In the genomic region with DNA sequence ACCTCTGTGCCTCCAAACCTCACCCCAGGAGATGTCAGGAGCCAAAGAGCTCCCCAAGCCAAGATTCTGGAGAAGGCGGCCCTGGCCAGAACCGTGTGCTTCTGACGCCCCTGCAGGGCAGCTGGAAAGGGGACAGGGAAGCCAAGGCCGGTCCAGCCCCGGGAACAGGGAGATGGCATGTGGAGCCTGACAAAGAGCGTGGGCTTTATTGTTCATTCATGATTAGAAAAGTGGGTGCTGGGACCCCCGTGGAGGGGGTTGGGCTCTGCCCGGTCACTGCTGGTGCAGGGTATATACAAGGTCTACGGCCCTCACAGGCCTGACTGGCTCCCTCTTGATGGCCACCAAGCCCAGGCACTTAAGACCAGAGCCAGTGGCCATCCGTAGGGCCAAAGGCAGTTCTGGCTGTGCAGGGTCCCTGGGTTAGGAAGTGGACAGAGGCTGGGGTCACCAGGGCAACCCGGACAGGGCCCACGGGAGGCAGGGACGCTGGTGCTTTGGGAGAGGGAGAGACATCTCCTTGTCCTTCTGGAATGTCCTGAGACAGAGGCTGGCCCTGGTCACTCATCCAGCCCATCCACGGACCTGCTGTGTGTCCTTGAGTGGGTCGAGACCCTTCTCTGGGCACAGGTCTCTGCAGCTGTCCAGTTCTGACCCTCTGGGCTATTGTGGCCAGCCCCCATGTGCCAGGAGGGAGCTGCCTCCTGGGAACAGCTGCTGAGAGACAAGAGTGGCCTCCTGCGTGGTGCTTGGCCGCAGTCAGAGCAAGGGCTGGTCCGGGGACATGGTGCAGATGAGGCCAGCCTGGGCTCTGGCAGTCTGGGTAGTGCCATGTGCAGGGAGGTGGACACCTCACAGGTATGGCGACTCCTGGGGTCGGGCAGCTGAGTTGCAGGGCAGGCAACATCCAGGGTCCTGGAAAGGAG, we compare ENCODE assay signal across 15 cellular contexts. TPM values are rescaled to one million over a fixed set of nuclear protein-coding genes. Genes with fewer than 3 reads are reported as not detected.
DNase-seq lines count a peak whose midpoint lies in the region; ATAC-seq and TF ChIP-seq lines count a peak whose summit lies in the region.
"Had no signal": no experiment of that assay in that cellular context is flagged by ENCODE, and none has a peak within 500 bp of the region (broad histone marks: within the 10 kb centered on the region; RNA-seq: fewer than 3 reads in every experiment).

No MANE protein-coding gene starts in this region.

- H3K27me3 ChIP-seq in mammary epithelial cell (ENCODE audit: insufficient read depth, low read length) (no peaks in the 10 kb centered on the region), muscle layer of colon (ENCODE audit: control insufficient read depth in 1 of 2, insufficient read depth in 2 of 2, low read length in 2 of 2) (no peaks in the 10 kb centered on the region), upper lobe of right lung (no peaks in the 10 kb centered on the region)

- DNase-seq in activated naive CD8-positive, alpha-beta T cell treated with anti-CD3 and anti-CD28 coated beads, Interleukin-2, amount 10 ng/mL, durations not matched to agents 7 days and 5 days = peak; percentile 31
- DNase-seq in activated naive CD8-positive, alpha-beta T cell treated with anti-CD3 and anti-CD28 coated beads, Interleukin-2, amount 50 U/mL, for 24 hours = no peak
- DNase-seq in mammary epithelial cell = no peak
- peak; percentile 59 for DNase-seq in upper lobe of right lung
- DNase-seq in SKM-1 (lab: John Stamatoyannopoulos, UW; ENCODE audit: unreplicated experiment) = no peak
- no peak for DNase-seq in HuH-7 (ENCODE audit: low spot score)
- DNase-seq: activated CD4-positive, alpha-beta T cell treated with anti-CD3 and anti-CD28 coated beads for 48 hours; HCEC 1CT; MM.1S; small intestine; T-helper 1 cell had no signal

- no peak for ATAC-seq in activated naive CD8-positive, alpha-beta T cell treated with anti-CD3 and anti-CD28 coated beads, Interleukin-2, amount 10 ng/mL, durations not matched to agents 7 days and 5 days (ENCODE audit: low read depth)
- ATAC-seq in activated naive CD8-positive, alpha-beta T cell treated with anti-CD3 and anti-CD28 coated beads, Interleukin-2, amount 50 U/mL, for 24 hours = no peak
- no peak for ATAC-seq in upper lobe of right lung
- ATAC-seq in GM18907 (IDR thresholded peaks at IDR 0.05; ENCODE audit: unreplicated experiment) = no peak
- ATAC-seq: naive thymus-derived CD4-positive, alpha-beta T cell had no signal

- H3K9ac ChIP-seq in mammary epithelial cell (ENCODE audit: insufficient read depth, low read length) = no peak overlapping the region
- H3K9ac ChIP-seq in muscle layer of colon (ENCODE audit: low read length) = no peak overlapping the region

- in situ Hi-C loops in mammary epithelial cell (cut with MboI; ENCODE audit: low sequenced_read_pairs in 2 of 2) = no loop called here

- intact Hi-C loops in mammary epithelial cell (cut with micrococcal nuclease) = no loop called here
- intact Hi-C loops in upper lobe of right lung (cut with DNase I) = no loop called here

- H3K9me3 ChIP-seq in mammary epithelial cell (replicated peaks; ENCODE audit: insufficient read depth, low read length) (no peaks in the 10 kb centered on the region), muscle layer of colon (ENCODE audit: low read length) (no peaks in the 10 kb centered on the region), upper lobe of right lung (no peaks in the 10 kb centered on the region)

- H2AFZ ChIP-seq in mammary epithelial cell (ENCODE audit: low read depth, low read length) = no peak overlapping the region

- no peaks in the 10 kb centered on the region for H4K20me1 ChIP-seq in mammary epithelial cell (ENCODE audit: insufficient read depth, low read length)

- no peaks in the 10 kb centered on the region for H3K79me2 ChIP-seq in mammary epithelial cell (ENCODE audit: insufficient read depth, low read length)

- TF ChIP-seq CTCF in mammary epithelial cell (conservative IDR thresholded peaks at IDR 0.05 in 1 of 2, IDR thresholded peaks at IDR 0.05 in 1 of 2; ENCODE audit: extremely low read depth in 1 of 2, insufficient read depth in 1 of 2, low read depth in 1 of 2, low read length in 2 of 2) (no peak), upper lobe of right lung (IDR thresholded peaks at IDR 0.05) (no peak)

- H3K27ac ChIP-seq in mammary epithelial cell (ENCODE audit: insufficient read depth, low read depth, low read length) (no peak overlapping the region), muscle layer of colon (ENCODE audit: low read depth, low read length) (peak overlapping the region; percentile 49), upper lobe of right lung (no peak overlapping the region)

- H3K9me3 Mint-ChIP-seq in activated naive CD8-positive, alpha-beta T cell treated with anti-CD3 and anti-CD28 coated beads, Interleukin-2, amount 10 ng/mL, durations not matched to agents 7 days and 5 days = no peaks in the 10 kb centered on the region
- H3K9me3 Mint-ChIP-seq in activated naive CD8-positive, alpha-beta T cell treated with anti-CD3 and anti-CD28 coated beads, Interleukin-2, amount 50 U/mL, for 24 hours = no peaks in the 10 kb centered on the region
- H3K9me3 Mint-ChIP-seq: activated naive CD4-positive, alpha-beta T cell treated with anti-CD3 and anti-CD28 coated beads, Interleukin-2, amount 50 U/mL, for 24 hours; naive thymus-derived CD4-positive, alpha-beta T cell had no signal

- H3K36me3 Mint-ChIP-seq in activated naive CD8-positive, alpha-beta T cell treated with anti-CD3 and anti-CD28 coated beads, Interleukin-2, amount 10 ng/mL, durations not matched to agents 7 days and 5 days = peaks cover 5% of the 10 kb centered on the region
- peaks cover 12% of the 10 kb centered on the region for H3K36me3 Mint-ChIP-seq in activated naive CD8-positive, alpha-beta T cell treated with anti-CD3 and anti-CD28 coated beads, Interleukin-2, amount 50 U/mL, for 24 hours (ENCODE audit: low read depth)

- H3K4me3 Mint-ChIP-seq in activated naive CD8-positive, alpha-beta T cell treated with anti-CD3 and anti-CD28 coated beads, Interleukin-2, amount 10 ng/mL, durations not matched to agents 7 days and 5 days = no peak overlapping the region
- no peak overlapping the region for H3K4me3 Mint-ChIP-seq in activated naive CD8-positive, alpha-beta T cell treated with anti-CD3 and anti-CD28 coated beads, Interleukin-2, amount 50 U/mL, for 24 hours
- H3K4me3 Mint-ChIP-seq: activated naive CD4-positive, alpha-beta T cell treated with anti-CD3 and anti-CD28 coated beads, Interleukin-2, amount 50 U/mL, for 24 hours had no signal

- H3K27ac Mint-ChIP-seq in activated naive CD8-positive, alpha-beta T cell treated with anti-CD3 and anti-CD28 coated beads, Interleukin-2, amount 10 ng/mL, durations not matched to agents 7 days and 5 days = peak overlapping the region; percentile 68
- H3K27ac Mint-ChIP-seq in activated naive CD8-positive, alpha-beta T cell treated with anti-CD3 and anti-CD28 coated beads, Interleukin-2, amount 50 U/mL, for 24 hours = no peak overlapping the region
- H3K27ac Mint-ChIP-seq: activated naive CD4-positive, alpha-beta T cell treated with anti-CD3 and anti-CD28 coated beads, Interleukin-2, amount 50 U/mL, for 24 hours had no signal

- dilution Hi-C loops in mammary epithelial cell (cut with HindIII; ENCODE audit: low sequenced_read_pairs) = loop anchor here (5.0 kb wide), 1 partner anchor 36 kb away; no protein-coding TSS in a partner anchor

- no peaks in the 10 kb centered on the region for H3K27me3 Mint-ChIP-seq in activated naive CD8-positive, alpha-beta T cell treated with anti-CD3 and anti-CD28 coated beads, Interleukin-2, amount 10 ng/mL, durations not matched to agents 7 days and 5 days
- no peaks in the 10 kb centered on the region for H3K27me3 Mint-ChIP-seq in activated naive CD8-positive, alpha-beta T cell treated with anti-CD3 and anti-CD28 coated beads, Interleukin-2, amount 50 U/mL, for 24 hours
- H3K27me3 Mint-ChIP-seq: activated naive CD4-positive, alpha-beta T cell treated with anti-CD3 and anti-CD28 coated beads, Interleukin-2, amount 50 U/mL, for 24 hours; naive thymus-derived CD4-positive, alpha-beta T cell had no signal

- POLR2A ChIA-PET in activated naive CD8-positive, alpha-beta T cell treated with anti-CD3 and anti-CD28 coated beads, Interleukin-2, amount 10 ng/mL, durations not matched to agents 7 days and 5 days (lab: Charles Lee) = no interaction called here

- CTCF ChIA-PET in mammary epithelial cell (lab: Charles Lee; ENCODE audit: low non-redundant PET) = no interaction called here

- H3K4me1 ChIP-seq in mammary epithelial cell (ENCODE audit: insufficient read depth, low read length) (peaks cover 19% of the 10 kb centered on the region), muscle layer of colon (ENCODE audit: insufficient read depth, low read length) (peaks cover 29% of the 10 kb centered on the region), upper lobe of right lung (peaks cover 21% of the 10 kb centered on the region)

- WGBS in mammary epithelial cell (ENCODE audit: low coverage, missing lambda C conversion rate) = 99% methylated on average over 10 of the region's 20 CpGs

- peaks cover 23% of the 10 kb centered on the region for H3K4me1 Mint-ChIP-seq in activated naive CD8-positive, alpha-beta T cell treated with anti-CD3 and anti-CD28 coated beads, Interleukin-2, amount 10 ng/mL, durations not matched to agents 7 days and 5 days
- peaks cover 28% of the 10 kb centered on the region for H3K4me1 Mint-ChIP-seq in activated naive CD8-positive, alpha-beta T cell treated with anti-CD3 and anti-CD28 coated beads, Interleukin-2, amount 50 U/mL, for 24 hours

- no peak overlapping the region for H3K4me3 ChIP-seq in mammary epithelial cell (replicated peaks in 1 of 3; ENCODE audit: insufficient read depth in 1 of 3, low read depth in 2 of 3, low read length in 3 of 3)
- no peak overlapping the region for H3K4me3 ChIP-seq in muscle layer of colon (ENCODE audit: low read depth in 1 of 2, low read length in 2 of 2)
- H3K4me3 ChIP-seq in upper lobe of right lung = no peak overlapping the region

- no peak overlapping the region for H3K4me2 ChIP-seq in mammary epithelial cell (ENCODE audit: insufficient read depth, low read depth, low read length)

- H3K36me3 ChIP-seq in mammary epithelial cell (ENCODE audit: insufficient read depth, low read length) (peaks cover 8% of the 10 kb centered on the region), muscle layer of colon (ENCODE audit: insufficient read depth, low read length) (peaks cover 51% of the 10 kb centered on the region), upper lobe of right lung (peaks cover 28% of the 10 kb centered on the region)

- TSS peak; percentile 49 for BruUV-seq in mammary epithelial cell (replicated peaks; lab: Mats Ljungman, UMichigan)

RNA-seq across cellular contexts. Expression of a gene that starts 12.5 kb away (rescaled TPM):
- total RNA-seq in activated naive CD8-positive, alpha-beta T cell treated with anti-CD3 and anti-CD28 coated beads, Interleukin-2, amount 10 ng/mL, durations not matched to agents 7 days and 5 days = 10 to 100 TPM; 29.5 to 30.4 TPM
- total RNA-seq in mammary epithelial cell = 10 to 100 TPM; 50.2 to 92.2 TPM
- polyA plus RNA-seq in mammary epithelial cell = 48.5 TPM
- polyA minus RNA-seq in mammary epithelial cell = 69.2 TPM
- total RNA-seq in upper lobe of right lung = 53.2 TPM

RNA-seq across cellular contexts. Expression of a gene that starts 25.6 kb away (rescaled TPM):
- 10 to 100 TPM; 68.1 to 68.2 TPM for total RNA-seq in activated naive CD8-positive, alpha-beta T cell treated with anti-CD3 and anti-CD28 coated beads, Interleukin-2, amount 10 ng/mL, durations not matched to agents 7 days and 5 days
- total RNA-seq in mammary epithelial cell (10 to 100 TPM; 56.1 to 68.8 TPM), upper lobe of right lung (31.8 TPM)
- polyA plus RNA-seq in mammary epithelial cell = 77.6 TPM
- 10.8 TPM for polyA minus RNA-seq in mammary epithelial cell

Comparison
In these comparisons a context has a peak if more than half of its experiments do, and no peak if none do; other contexts are left out.
1. DNase-seq: peak in activated naive CD8-positive, alpha-beta T cell treated with anti-CD3 and anti-CD28 coated beads, Interleukin-2, amount 10 ng/mL, durations not matched to agents 7 days and 5 days (single experiment) and upper lobe of right lung (single experiment); none in activated naive CD8-positive, alpha-beta T cell treated with anti-CD3 and anti-CD28 coated beads, Interleukin-2, amount 50 U/mL, for 24 hours (single experiment), mammary epithelial cell (single experiment), SKM-1 (single experiment) and HuH-7 (single experiment).